8 cellular contexts compared by ENCODE assay signal in the genomic region with DNA sequence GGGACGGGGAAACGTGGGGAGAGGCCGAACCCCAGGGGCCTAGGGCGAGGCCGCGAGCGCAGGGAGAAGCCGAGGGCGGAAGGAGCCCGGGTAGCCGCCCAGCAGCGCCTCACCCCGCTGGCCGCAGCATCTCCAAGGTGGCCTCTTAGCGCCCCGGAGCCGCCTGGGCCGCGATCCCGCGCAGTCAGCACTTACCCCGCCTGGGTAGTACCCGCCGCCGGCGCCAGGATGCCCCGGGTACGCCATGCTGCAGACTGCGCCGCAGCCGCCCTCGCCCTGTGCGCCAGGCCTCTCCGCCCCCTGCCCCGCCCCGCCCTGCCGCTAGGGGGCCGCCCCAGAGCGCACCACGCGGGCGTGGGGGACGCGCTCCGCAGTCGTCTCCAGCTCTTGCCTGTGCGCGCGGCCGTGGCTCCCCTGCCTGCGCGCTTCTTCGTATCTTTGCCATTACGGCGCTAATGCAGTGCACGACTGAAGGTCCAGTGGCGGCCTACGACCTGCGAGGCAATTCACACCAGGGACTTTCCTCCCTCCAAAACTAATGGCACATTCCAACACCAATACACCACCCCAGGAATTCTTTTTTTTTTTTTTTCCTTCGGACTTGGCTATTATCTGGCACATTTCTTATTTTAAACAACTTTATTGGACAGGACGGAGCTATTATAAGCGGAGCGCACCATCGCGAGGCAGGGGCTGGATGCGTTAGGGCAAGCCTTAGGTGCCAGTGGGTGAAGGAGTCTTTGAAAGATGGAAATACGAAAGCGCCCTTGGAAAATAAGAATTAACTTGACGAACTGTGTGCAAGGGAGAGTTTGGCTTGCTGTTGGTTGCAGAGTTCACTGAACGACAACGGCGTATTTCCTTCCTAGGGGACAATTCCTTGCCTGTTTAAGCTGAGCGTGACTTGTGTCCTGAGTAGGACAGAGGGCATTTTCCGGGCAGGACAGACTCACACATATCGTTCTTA. TPM values are rescaled to one million over a fixed set of nuclear protein-coding genes. Genes with fewer than 3 reads are reported as not detected.
A peak's percentile ranks its signal among the peaks of the same experiment; 100 is the strongest.
DNase-seq lines count a peak whose midpoint lies in the region; ATAC-seq and TF ChIP-seq lines count a peak whose summit lies in the region.

A gene with protein sequence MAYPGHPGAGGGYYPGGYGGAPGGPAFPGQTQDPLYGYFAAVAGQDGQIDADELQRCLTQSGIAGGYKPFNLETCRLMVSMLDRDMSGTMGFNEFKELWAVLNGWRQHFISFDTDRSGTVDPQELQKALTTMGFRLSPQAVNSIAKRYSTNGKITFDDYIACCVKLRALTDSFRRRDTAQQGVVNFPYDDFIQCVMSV (minus strand): TSS at position 258 of the 967 bp plus-strand sequence. CDS start 12 bp downstream, at position 246.

- no peaks in the 10 kb centered on the region for H3K36me3 ChIP-seq in uterus

- peak; percentile 30 to 78 for TF ChIP-seq POLR2A in uterus (IDR thresholded peaks at IDR 0.05)

- peaks cover 5% of the 10 kb centered on the region for H3K27me3 Mint-ChIP-seq in T-helper 1 cell treated with Interleukin-12 subunit alpha and Interleukin-12 subunit beta and Interleukin-4 antibody, amounts not matched to agents 30 μg/mL and 1 μg/mL, for 36 hours (ENCODE audit: low read depth)

- peaks cover 11% of the 10 kb centered on the region for H3K36me3 Mint-ChIP-seq in T-helper 1 cell treated with Interleukin-12 subunit alpha and Interleukin-12 subunit beta and Interleukin-4 antibody, amounts not matched to agents 30 μg/mL and 1 μg/mL, for 36 hours (ENCODE audit: low read depth)

- H3K27me3 ChIP-seq in uterus: no peaks in the 10 kb centered on the region

- peak within 1 kb of the TSS; percentile 78 to 88 for H3K27ac ChIP-seq in uterus

- in situ Hi-C loops in GM13977 (cut with MboI; ENCODE audit: low pct_unique_long_range_greater_than_20kb, low sequenced_read_pairs, unreplicated experiment): no loop called here

- H3K4me1 Mint-ChIP-seq in T-helper 1 cell treated with Interleukin-12 subunit alpha and Interleukin-12 subunit beta and Interleukin-4 antibody, amounts not matched to agents 30 μg/mL and 1 μg/mL, for 36 hours (ENCODE audit: low read depth): peaks cover 21% of the 10 kb centered on the region

- intact Hi-C loops in left ventricle myocardium superior (cut with micrococcal nuclease) (no loop called here), uterus (cut with DNase I; ENCODE audit: low total_unique reads) (no loop called here)

- peak within 1 kb of the TSS; percentile 67 to 93 for H3K4me3 ChIP-seq in uterus

- no peaks in the 10 kb centered on the region for H3K9me3 ChIP-seq in uterus

- H3K27ac Mint-ChIP-seq in T-helper 1 cell treated with Interleukin-12 subunit alpha and Interleukin-12 subunit beta and Interleukin-4 antibody, amounts not matched to agents 30 μg/mL and 1 μg/mL, for 36 hours: peak within 1 kb of the TSS; percentile 99

- H3K4me1 ChIP-seq in uterus: peaks cover 5 to 6% of the 10 kb centered on the region in 2 donors

- ATAC-seq in HG02798 (IDR thresholded peaks at IDR 0.05; ENCODE audit: poor library complexity, unreplicated experiment): peak; percentile 78
- ATAC-seq in left ventricle myocardium superior: peak; percentile 99

- no peaks in the 10 kb centered on the region for H3K9me3 Mint-ChIP-seq in T-helper 1 cell treated with Interleukin-12 subunit alpha and Interleukin-12 subunit beta and Interleukin-4 antibody, amounts not matched to agents 30 μg/mL and 1 μg/mL, for 36 hours

- TF ChIP-seq CTCF in GM13977 (IDR thresholded peaks at IDR 0.05; ENCODE audit: extremely low read depth, insufficient read depth, missing control alignments) (peak; percentile 57), uterus (IDR thresholded peaks at IDR 0.05) (peak; percentile 47 to 95 (median 80))

- H3K4me3 Mint-ChIP-seq in T-helper 1 cell treated with Interleukin-12 subunit alpha and Interleukin-12 subunit beta and Interleukin-4 antibody, amounts not matched to agents 30 μg/mL and 1 μg/mL, for 36 hours: peak within 1 kb of the TSS; percentile 92

- DNase-seq in GM13977 (ENCODE audit: low spot score) (peak; percentile 88), NCI-H1417 (lab: John Stamatoyannopoulos, UW) (peak; percentile 83 to 96 (median 94)), amniotic stem cell (lab: John Stamatoyannopoulos, UW) (peak; percentile 41), left ventricle myocardium superior (peak; percentile 94), putamen (ENCODE audit: low spot score) (peak; percentile 88), uterus (peak; percentile 73 to 83)

RNA-seq across cellular contexts. Expression of the gene that starts here (rescaled TPM):
- 88.9 TPM for total RNA-seq in left ventricle myocardium superior
- total RNA-seq in uterus: 10 to 100 TPM; 17.9 to 78.6 (median 44.2) TPM

Comparison
In these comparisons a context has a peak if more than half of its experiments do, and no peak if none do; other contexts are left out.
1. Peak in every context shown above with its lines: DNase-seq, ATAC-seq, H3K4me3 ChIP-seq and H3K27ac ChIP-seq.
2. DNase-seq: peak in every context shown above with its lines; median percentile 94 in NCI-H1417; 94 in left ventricle myocardium superior; 88 in GM13977; 88 in putamen; 78 in uterus; 41 in amniotic stem cell.